In genomic region chr1:102529446-102529845, GRCh38 we compare ENCODE assay signal across 20 cellular contexts.
DNase-seq lines count a peak whose midpoint lies in the region; FAIRE-seq and TF ChIP-seq lines count a peak whose summit lies in the region.
"Had no signal": no experiment of that assay in that cellular context is flagged by ENCODE, and none has a peak within 500 bp of the region (broad histone marks: within the 10 kb centered on the region; RNA-seq: fewer than 3 reads in every experiment).

No MANE protein-coding gene starts in this region.

- FAIRE-seq in astrocyte (lab: Jason Lieb, UNC): no peak
- FAIRE-seq: A549, GM12892, GM18507, H54 had no signal

- H3K36me3 ChIP-seq in PC-9 (ENCODE audit: low read depth): no peaks in the 10 kb centered on the region
- H3K36me3 ChIP-seq in astrocyte (ENCODE audit: insufficient read depth, low read length): no peaks in the 10 kb centered on the region
- H3K36me3 ChIP-seq in breast epithelium: no peaks in the 10 kb centered on the region

- H4K20me1 ChIP-seq in PC-9 (ENCODE audit: insufficient read depth) (no peaks in the 10 kb centered on the region), astrocyte (ENCODE audit: insufficient read depth, low read length) (no peaks in the 10 kb centered on the region)

- 0 out of 2 replicates have a peak, but pooled peaks cover 3% of the 10 kb centered on the region for H3K9me2 ChIP-seq in PC-9 (ENCODE audit: insufficient read depth)

- H3K27ac ChIP-seq in PC-9: no peak overlapping the region
- no peak overlapping the region for H3K27ac ChIP-seq in astrocyte (ENCODE audit: low read depth, low read length)
- no peak overlapping the region for H3K27ac ChIP-seq in breast epithelium
- H3K27ac ChIP-seq: 22Rv1, A549, C4-2B had no signal

- peak overlapping the region; percentile 77 for H3K27ac Mint-ChIP-seq in HFFc6
- H3K27ac Mint-ChIP-seq in astrocyte (ENCODE audit: unreplicated experiment): peak overlapping the region; percentile 28
- H3K27ac Mint-ChIP-seq: CD4-positive, alpha-beta T cell; GM23338 had no signal

- H3F3A ChIP-seq in PC-9 (ENCODE audit: insufficient read depth, low read depth): no peaks in the 10 kb centered on the region

- peak; percentile 60 for DNase-seq in EH (ENCODE audit: low read depth)
- DNase-seq in HFFc6: peak; percentile 58
- no peak for DNase-seq in PC-9
- no peak for DNase-seq in astrocyte (ENCODE audit: low read depth)
- DNase-seq in SKM-1 (lab: John Stamatoyannopoulos, UW; ENCODE audit: unreplicated experiment): no peak
- no peak for DNase-seq in COLO668 (lab: John Stamatoyannopoulos, UW; ENCODE audit: unreplicated experiment)
- DNase-seq in breast epithelium (ENCODE audit: low spot score in 2 of 2): no peak
- DNase-seq in NCI-H1436 treated with DMSO at 0.1 percent for 48 hours (lab: John Stamatoyannopoulos, UW): no peak
- DNase-seq: AML-193; CD4-positive, alpha-beta T cell; DMS79 treated with DMSO at 0.1 percent for 48 hours; GDM1; HCEC 1CT had no signal

- no peaks in the 10 kb centered on the region for H3K27me3 ChIP-seq in PC-9 (ENCODE audit: insufficient read depth, low read depth)
- no peaks in the 10 kb centered on the region for H3K27me3 ChIP-seq in astrocyte (ENCODE audit: insufficient read depth, low read length)
- H3K27me3 ChIP-seq in breast epithelium: no peaks in the 10 kb centered on the region

- H3K4me3 Mint-ChIP-seq in HFFc6: peak overlapping the region; percentile 31
- H3K4me3 Mint-ChIP-seq in astrocyte (ENCODE audit: unreplicated experiment): no peak overlapping the region
- H3K4me3 Mint-ChIP-seq: CD4-positive, alpha-beta T cell; GM23338 had no signal

- H3K4me2 ChIP-seq in PC-9 (no peak overlapping the region), astrocyte (ENCODE audit: low read length) (no peak overlapping the region)
- H3K4me2 ChIP-seq: A549, GM23338 had no signal

- no peak for TF ChIP-seq POLR2A in breast epithelium (IDR thresholded peaks at IDR 0.05)

- H2AFZ ChIP-seq in PC-9 (0 out of 2 replicates have a peak overlapping the region, but pooled peaks have one; percentile 25), astrocyte (ENCODE audit: low read depth, low read length) (no peak overlapping the region)
- H2AFZ ChIP-seq: GM23338 had no signal

- H3K9me3 Mint-ChIP-seq in HFFc6 (no peaks in the 10 kb centered on the region), astrocyte (ENCODE audit: unreplicated experiment) (no peaks in the 10 kb centered on the region)
- H3K9me3 Mint-ChIP-seq: CD4-positive, alpha-beta T cell; GM23338 had no signal

- intact Hi-C loops in PC-9 (cut with micrococcal nuclease; ENCODE audit: unreplicated experiment): no loop called here
- intact Hi-C loops in breast epithelium (cut with DNase I; ENCODE audit: low total_unique reads): no loop called here

- H3K4me1 Mint-ChIP-seq in HFFc6 (ENCODE audit: low read depth) (peaks cover 60% of the 10 kb centered on the region), astrocyte (ENCODE audit: low read depth, unreplicated experiment) (no peaks in the 10 kb centered on the region)
- H3K4me1 Mint-ChIP-seq: GM23338 had no signal

- H3K27me3 Mint-ChIP-seq in HFFc6 (ENCODE audit: insufficient read depth): no peaks in the 10 kb centered on the region
- H3K27me3 Mint-ChIP-seq in astrocyte (ENCODE audit: low read depth, unreplicated experiment): no peaks in the 10 kb centered on the region
- H3K27me3 Mint-ChIP-seq: CD4-positive, alpha-beta T cell had no signal

- H3K9ac ChIP-seq in astrocyte (ENCODE audit: low read length): no peak overlapping the region

- H3K4me1 ChIP-seq in PC-9 (replicated peaks; ENCODE audit: insufficient read depth): no peaks in the 10 kb centered on the region
- H3K4me1 ChIP-seq in astrocyte (ENCODE audit: insufficient read depth, low read length): no peaks in the 10 kb centered on the region
- no peaks in the 10 kb centered on the region for H3K4me1 ChIP-seq in breast epithelium
- H3K4me1 ChIP-seq: A549 had no signal

- H3K9me3 ChIP-seq in PC-9 (ENCODE audit: insufficient read depth, low read depth): no peaks in the 10 kb centered on the region
- H3K9me3 ChIP-seq in astrocyte (ENCODE audit: insufficient read depth, low read depth, low read length): no peaks in the 10 kb centered on the region
- H3K9me3 ChIP-seq in breast epithelium: no peaks in the 10 kb centered on the region
- H3K9me3 ChIP-seq: A549 had no signal

- TF ChIP-seq CTCF in HFFc6 (IDR thresholded peaks at IDR 0.05) (no peak), PC-9 (conservative IDR thresholded peaks at IDR 0.05) (no peak), astrocyte (IDR thresholded peaks at IDR 0.05; ENCODE audit: insufficient read depth, low read depth, low read length) (no peak), breast epithelium (IDR thresholded peaks at IDR 0.05) (no peak)

- CTCF ChIA-PET in PC-9 (lab: Charles Lee): no interaction called here

- no TSS peak for BruUV-seq in PC-9 (replicated peaks; lab: Mats Ljungman, UMichigan)

- POLR2A ChIA-PET in PC-9 (lab: Charles Lee; ENCODE audit: unreplicated experiment): no interaction called here

- H3K36me3 Mint-ChIP-seq in HFFc6 (ENCODE audit: low read depth) (no peaks in the 10 kb centered on the region), astrocyte (ENCODE audit: low read depth, unreplicated experiment) (no peaks in the 10 kb centered on the region)

- no peaks in the 10 kb centered on the region for H3K79me2 ChIP-seq in PC-9 (ENCODE audit: low read depth)
- H3K79me2 ChIP-seq in astrocyte (ENCODE audit: insufficient read depth, low read length): no peaks in the 10 kb centered on the region

- H3K4me3 ChIP-seq in PC-9: no peak overlapping the region
- no peak overlapping the region for H3K4me3 ChIP-seq in astrocyte (ENCODE audit: insufficient read depth, low read depth, low read length)
- H3K4me3 ChIP-seq in breast epithelium: no peak overlapping the region
- H3K4me3 ChIP-seq: A549, GM23338 had no signal

Comparison
In these comparisons a context has a peak if more than half of its experiments do, and no peak if none do; other contexts are left out.
1. DNase-seq: peak in EH (single experiment) and HFFc6 (single experiment); none in PC-9 (0 of 2), astrocyte (single experiment), SKM-1 (single experiment), COLO668 (single experiment), breast epithelium (0 of 2) and NCI-H1436 treated with DMSO at 0.1 percent for 48 hours (single experiment).